ENCODE assay signal across 13 cellular contexts in the genomic region with DNA sequence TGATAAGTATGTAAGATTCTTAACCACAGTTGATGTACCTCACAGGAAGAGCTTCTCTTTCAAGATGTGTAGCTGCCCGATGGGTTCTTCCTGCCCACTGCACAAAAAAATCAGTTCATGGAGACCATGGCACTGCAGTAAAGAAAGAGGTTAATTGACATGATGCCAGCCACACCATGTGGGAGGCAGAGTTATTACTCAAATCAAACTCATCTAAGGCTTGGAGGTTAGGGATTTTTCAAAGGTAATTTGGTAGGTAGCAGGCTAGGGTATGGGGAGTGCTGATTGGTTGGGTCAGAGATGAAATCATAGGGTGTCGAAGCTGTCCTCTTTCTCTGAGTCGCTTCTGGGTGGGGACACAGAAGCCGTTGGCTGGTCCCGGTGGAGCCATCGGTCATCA. TPM values are rescaled to one million over a fixed set of nuclear protein-coding genes. Genes with fewer than 3 reads are reported as not detected.
DNase-seq lines count a peak whose midpoint lies in the region; ATAC-seq lines count a peak whose summit lies in the region.
"Had no signal": no experiment of that assay in that cellular context is flagged by ENCODE, and none has a peak within 500 bp of the region (broad histone marks: within the 10 kb centered on the region; RNA-seq: fewer than 3 reads in every experiment).

No MANE protein-coding gene starts in this region.

- H3K36me3 Mint-ChIP-seq in CD4-positive, CD25-positive, alpha-beta regulatory T cell: peaks cover 53% of the 10 kb centered on the region
- peaks cover 56% of the 10 kb centered on the region for H3K36me3 Mint-ChIP-seq in effector memory CD8-positive, alpha-beta T cell (ENCODE audit: insufficient read depth)

- DNase-seq in CD4-positive, CD25-positive, alpha-beta regulatory T cell: peak; percentile 26 to 81 (median 77)
- peak; percentile 36 for DNase-seq in T follicular helper cell (ENCODE audit: low read depth)
- DNase-seq in activated T-cell treated with anti-CD3 and anti-CD28 coated beads, Interleukin-2, amount 50 U/mL, for 48 hours: peak; percentile 39 to 52
- DNase-seq in effector memory CD8-positive, alpha-beta T cell: no peak
- DNase-seq in COR-L47 (lab: John Stamatoyannopoulos, UW): no peak
- no peak for DNase-seq in NK-92 treated with Interleukin-12 subunit alpha and Interleukin-12 subunit beta, amount 100 ng/mL, for 24 hours (lab: John Stamatoyannopoulos, UW)
- no peak for DNase-seq in DMS 273 treated with DMSO at 0.1 percent for 48 hours (lab: John Stamatoyannopoulos, UW)
- no peak for DNase-seq in NCI-H1694 treated with DMSO at 0.1 percent for 48 hours (lab: John Stamatoyannopoulos, UW)
- DNase-seq: GOT3, islet precursor cell, WERI-Rb-1 had no signal

- peak overlapping the region in 3 of 4 donors; percentile 57 to 72 (median 63) for H3K4me3 Mint-ChIP-seq in CD4-positive, CD25-positive, alpha-beta regulatory T cell
- peak overlapping the region; percentile 19 to 32 for H3K4me3 Mint-ChIP-seq in effector memory CD8-positive, alpha-beta T cell

- no peaks in the 10 kb centered on the region for H3K27me3 ChIP-seq in CD4-positive, CD25-positive, alpha-beta regulatory T cell (ENCODE audit: control insufficient read depth, insufficient read depth, low read length)

- ATAC-seq in CD4-positive, CD25-positive, alpha-beta regulatory T cell (ENCODE audit: low read depth in 2 of 2): peak; percentile 96 to 97
- ATAC-seq in effector memory CD8-positive, alpha-beta T cell (replicated peaks): peak; percentile 93

- peaks cover 17 to 38% (median 27%) of the 10 kb centered on the region in 4 donors for H3K4me1 Mint-ChIP-seq in CD4-positive, CD25-positive, alpha-beta regulatory T cell
- peaks cover 7 to 11% of the 10 kb centered on the region in 2 donors for H3K4me1 Mint-ChIP-seq in effector memory CD8-positive, alpha-beta T cell (ENCODE audit: low read depth in 2 of 2)

- H3K36me3 ChIP-seq in CD4-positive, CD25-positive, alpha-beta regulatory T cell (ENCODE audit: control insufficient read depth, insufficient read depth, low read length): peaks cover 49% of the 10 kb centered on the region

- peak overlapping the region; percentile 79 for H3K27ac ChIP-seq in CD4-positive, CD25-positive, alpha-beta regulatory T cell (ENCODE audit: insufficient read depth, low read length, poor library complexity, severe bottlenecking)
- H3K27ac ChIP-seq: epithelial cell of prostate, WERI-Rb-1 had no signal

- peak overlapping the region; percentile 69 for H3K4me3 ChIP-seq in CD4-positive, CD25-positive, alpha-beta regulatory T cell (ENCODE audit: low read depth, low read length)
- H3K4me3 ChIP-seq: SK-N-MC had no signal

- peaks cover 0 to 16% (median 0%) of the 10 kb centered on the region in 7 donors for H3K9me3 Mint-ChIP-seq in CD4-positive, CD25-positive, alpha-beta regulatory T cell
- H3K9me3 Mint-ChIP-seq in effector memory CD8-positive, alpha-beta T cell: no peaks in the 10 kb centered on the region

- peak overlapping the region; percentile 85 to 98 (median 91) for H3K27ac Mint-ChIP-seq in CD4-positive, CD25-positive, alpha-beta regulatory T cell
- peak overlapping the region; percentile 82 to 88 for H3K27ac Mint-ChIP-seq in effector memory CD8-positive, alpha-beta T cell

- H3K9me3 ChIP-seq in CD4-positive, CD25-positive, alpha-beta regulatory T cell (ENCODE audit: control insufficient read depth in 2 of 2, low read length in 2 of 2): peaks cover 2 to 10% of the 10 kb centered on the region in 2 experiments

- peaks cover 21% of the 10 kb centered on the region for H3K4me1 ChIP-seq in CD4-positive, CD25-positive, alpha-beta regulatory T cell (ENCODE audit: control insufficient read depth, insufficient read depth, low read length, poor library complexity, severe bottlenecking)

- no peaks in the 10 kb centered on the region for H3K27me3 Mint-ChIP-seq in CD4-positive, CD25-positive, alpha-beta regulatory T cell
- H3K27me3 Mint-ChIP-seq in effector memory CD8-positive, alpha-beta T cell: no peaks in the 10 kb centered on the region

RNA-seq across cellular contexts. Expression of a gene that starts 57.4 kb away (rescaled TPM):
- 20.3 TPM for total RNA-seq in CD4-positive, CD25-positive, alpha-beta regulatory T cell
- polyA plus RNA-seq in CD4-positive, CD25-positive, alpha-beta regulatory T cell: 10 to 100 TPM; 13.5 to 29.8 (median 22.2) TPM

Comparison
In these comparisons a context has a peak if more than half of its experiments do, and no peak if none do; other contexts are left out.
1. DNase-seq: peak in CD4-positive, CD25-positive, alpha-beta regulatory T cell (3 of 3), T follicular helper cell (single experiment) and activated T-cell treated with anti-CD3 and anti-CD28 coated beads, Interleukin-2, amount 50 U/mL, for 48 hours (2 of 2); none in effector memory CD8-positive, alpha-beta T cell (0 of 3), COR-L47 (single experiment), NK-92 treated with Interleukin-12 subunit alpha and Interleukin-12 subunit beta, amount 100 ng/mL, for 24 hours (single experiment), DMS 273 treated with DMSO at 0.1 percent for 48 hours (single experiment) and NCI-H1694 treated with DMSO at 0.1 percent for 48 hours (single experiment).